Comparison of ENCODE assay signal across 1 cellular context in genomic region chr11:2540521-2541320, GRCh38.
A peak's percentile ranks its signal among the peaks of the same experiment; 100 is the strongest.
TF ChIP-seq lines count a peak whose summit lies in the region.

No MANE protein-coding gene starts in this region.

TF ChIP-seq in HepG2, 621 proteins besides CTCF, POLR2A, EP300 and RAD21:
- TF ChIP-seq GATAD2A (CRISPR knock-in tag; IDR thresholded peaks at IDR 0.05): no peak
- no peak for TF ChIP-seq ATF5 (CRISPR knock-in tag; IDR thresholded peaks at IDR 0.05; ENCODE audit: low read depth)
- TF ChIP-seq KLF6 (CRISPR knock-in tag; IDR thresholded peaks at IDR 0.05): no peak
- TF ChIP-seq MNT (IDR thresholded peaks at IDR 0.05): peak; percentile 94
- no peak for TF ChIP-seq NFYB (CRISPR knock-in tag; IDR thresholded peaks at IDR 0.05)
- TF ChIP-seq RBM22 (optimal IDR thresholded peaks at IDR 0.05; ENCODE audit: low read length): no peak
- TF ChIP-seq YEATS4 (CRISPR knock-in tag; IDR thresholded peaks at IDR 0.05; ENCODE audit: borderline replicate concordance): no peak
- TF ChIP-seq BHLHE40 (IDR thresholded peaks at IDR 0.05; ENCODE audit: low read length): 0 out of 2 replicates have a peak, but pooled peaks have one; percentile 49
